ENCODE assay signal across 20 cellular contexts in the genomic region with DNA sequence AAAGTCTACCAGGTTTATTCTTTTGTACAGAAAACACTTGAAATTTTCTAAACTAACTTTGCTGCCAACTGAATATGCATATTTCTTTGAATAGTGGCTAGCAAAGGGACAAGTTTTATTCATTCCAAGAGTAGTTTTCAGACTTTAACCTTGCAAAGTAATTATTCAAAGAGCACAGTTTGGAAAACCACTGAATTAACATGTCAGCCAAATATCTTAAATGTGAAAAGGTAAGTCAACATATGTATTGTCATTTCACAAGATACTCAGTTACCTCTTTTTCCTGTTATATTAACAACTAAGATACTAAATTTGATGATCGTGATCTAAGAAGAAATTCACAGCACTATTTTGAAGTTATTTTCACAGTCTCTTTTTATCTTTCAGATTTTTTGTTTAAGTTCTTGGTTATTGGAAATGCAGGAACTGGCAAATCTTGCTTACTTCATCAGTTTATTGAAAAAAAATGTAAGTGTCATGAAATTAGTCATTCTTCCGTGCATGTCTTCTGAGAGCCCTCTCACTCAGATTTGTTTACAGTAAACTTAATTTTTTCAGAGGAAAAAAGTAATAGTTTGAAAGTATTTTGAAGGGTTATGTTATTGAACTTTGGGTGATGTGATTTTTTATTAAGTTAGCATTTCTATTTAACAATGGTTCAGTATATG. TPM values are rescaled to one million over a fixed set of nuclear protein-coding genes. Genes with fewer than 3 reads are reported as not detected.
DNase-seq lines count a peak whose midpoint lies in the region; ATAC-seq lines count a peak whose summit lies in the region.
"Had no signal": no experiment of that assay in that cellular context is flagged by ENCODE, and none has a peak within 500 bp of the region (broad histone marks: within the 10 kb centered on the region; RNA-seq: fewer than 3 reads in every experiment).

No MANE protein-coding gene starts in this region.

- intact Hi-C loops in activated T-helper 2 cell treated with anti-CD3 and anti-CD28 coated beads, Interferon-gamma antibody, Interleukin-2, Interleukin-4, amounts not matched to agents 10 μg/mL and 5 μg/mL and 100 μg/mL, durations not matched to agents 14 hours and 24 hours and 36 hours (cut with micrococcal nuclease) = loop anchor here (2.0 to 5.0 kb wide), 3 partner anchors 15 to 155 kb away; a partner anchor contains a TSS

- ATAC-seq in activated CD4-positive, CD25-positive, alpha-beta regulatory T cell treated with anti-CD3 and anti-CD28 coated beads, Interleukin-2, amount 50 U/mL, for 24 hours = peak; percentile 44 to 73
- ATAC-seq: HCT116, heart left ventricle had no signal

- H3K36me3 Mint-ChIP-seq in activated T-helper 2 cell treated with anti-CD3 and anti-CD28 coated beads, Interferon-gamma antibody, Interleukin-2, Interleukin-4, amounts not matched to agents 10 μg/mL and 5 μg/mL and 100 μg/mL, durations not matched to agents 14 hours and 24 hours and 36 hours (ENCODE audit: low read depth) = peaks cover 46% of the 10 kb centered on the region

- peaks cover 48% of the 10 kb centered on the region for H3K4me1 Mint-ChIP-seq in activated T-helper 2 cell treated with anti-CD3 and anti-CD28 coated beads, Interferon-gamma antibody, Interleukin-2, Interleukin-4, amounts not matched to agents 10 μg/mL and 5 μg/mL and 100 μg/mL, durations not matched to agents 14 hours and 24 hours and 36 hours (ENCODE audit: low read depth)

- H3K27ac Mint-ChIP-seq in activated T-helper 2 cell treated with anti-CD3 and anti-CD28 coated beads, Interferon-gamma antibody, Interleukin-2, Interleukin-4, amounts not matched to agents 10 μg/mL and 5 μg/mL and 100 μg/mL, durations not matched to agents 14 hours and 24 hours and 36 hours = peak overlapping the region; percentile 36
- H3K27ac Mint-ChIP-seq: activated naive CD8-positive, alpha-beta T cell treated with anti-CD3 and anti-CD28 coated beads, Interleukin-2, amount 10 ng/mL, durations not matched to agents 7 days and 5 days; nephron progenitor cell had no signal

- H3K4me3 Mint-ChIP-seq in activated T-helper 2 cell treated with anti-CD3 and anti-CD28 coated beads, Interferon-gamma antibody, Interleukin-2, Interleukin-4, amounts not matched to agents 10 μg/mL and 5 μg/mL and 100 μg/mL, durations not matched to agents 14 hours and 24 hours and 36 hours (ENCODE audit: low read depth) = no peak overlapping the region
- H3K4me3 Mint-ChIP-seq: activated naive CD8-positive, alpha-beta T cell treated with anti-CD3 and anti-CD28 coated beads, Interleukin-2, amount 10 ng/mL, durations not matched to agents 7 days and 5 days; nephron progenitor cell had no signal

- no peaks in the 10 kb centered on the region for H3K27me3 Mint-ChIP-seq in activated T-helper 2 cell treated with anti-CD3 and anti-CD28 coated beads, Interferon-gamma antibody, Interleukin-2, Interleukin-4, amounts not matched to agents 10 μg/mL and 5 μg/mL and 100 μg/mL, durations not matched to agents 14 hours and 24 hours and 36 hours (ENCODE audit: low read depth)
- H3K27me3 Mint-ChIP-seq: activated naive CD8-positive, alpha-beta T cell treated with anti-CD3 and anti-CD28 coated beads, Interleukin-2, amount 10 ng/mL, durations not matched to agents 7 days and 5 days had no signal

- H3K9me3 Mint-ChIP-seq in activated T-helper 2 cell treated with anti-CD3 and anti-CD28 coated beads, Interferon-gamma antibody, Interleukin-2, Interleukin-4, amounts not matched to agents 10 μg/mL and 5 μg/mL and 100 μg/mL, durations not matched to agents 14 hours and 24 hours and 36 hours = peaks cover 9% of the 10 kb centered on the region
- H3K9me3 Mint-ChIP-seq: activated naive CD8-positive, alpha-beta T cell treated with anti-CD3 and anti-CD28 coated beads, Interleukin-2, amount 10 ng/mL, durations not matched to agents 7 days and 5 days had no signal

- no peak for DNase-seq in activated CD4-positive, CD25-positive, alpha-beta regulatory T cell treated with anti-CD3 and anti-CD28 coated beads, Interleukin-2, amount 50 U/mL, for 72 hours
- DNase-seq in ELR (ENCODE audit: low read depth) (peak; percentile 55), iris pigment epithelial cell (ENCODE audit: low read depth) (peak; percentile 40), putamen (ENCODE audit: low spot score) (no peak), HuH-7 (ENCODE audit: low spot score) (no peak)
- no peak for DNase-seq in activated T-helper 2 cell treated with anti-CD3 and anti-CD28 coated beads, Interferon-gamma antibody, Interleukin-2, Interleukin-4, amounts not matched to agents 10 μg/mL and 5 μg/mL and 100 μg/mL, durations not matched to agents 14 hours and 24 hours and 36 hours (ENCODE audit: low spot score)
- DNase-seq in activated CD8-positive, alpha-beta memory T cell treated with anti-CD3 and anti-CD28 coated beads, Interleukin-2, amount 50 U/mL, for 4 hours = no peak
- DNase-seq: activated naive CD8-positive, alpha-beta T cell treated with anti-CD3 and anti-CD28 coated beads, Interleukin-2, amount 10 ng/mL, durations not matched to agents 7 days and 5 days; BE2C; esophagus squamous epithelium; heart left ventricle; mesendoderm; NCI-H2029 treated with DMSO at 0.1 percent for 48 hours; NCI-H510A; nephron progenitor cell; psoas muscle; Right ventricle myocardium superior; stimulated activated CD4-positive, alpha-beta T cell treated with anti-CD3 and anti-CD28 coated beads, Interleukin-12 subunit alpha, Interleukin-12 subunit beta, amount 100 ng/mL, for 4 hours had no signal

RNA-seq across cellular contexts. Expression of a gene that starts 15.3 kb away (rescaled TPM):
- total RNA-seq in activated T-helper 2 cell treated with anti-CD3 and anti-CD28 coated beads, Interferon-gamma antibody, Interleukin-2, Interleukin-4, amounts not matched to agents 10 μg/mL and 5 μg/mL and 100 μg/mL, durations not matched to agents 14 hours and 24 hours and 36 hours = 25.7 and 30.7 TPM in 2 replicates

RNA-seq across cellular contexts. Expression of a gene that starts 56.6 kb away (rescaled TPM):
- total RNA-seq in activated T-helper 2 cell treated with anti-CD3 and anti-CD28 coated beads, Interferon-gamma antibody, Interleukin-2, Interleukin-4, amounts not matched to agents 10 μg/mL and 5 μg/mL and 100 μg/mL, durations not matched to agents 14 hours and 24 hours and 36 hours = 12.3 and 13.1 TPM in 2 replicates

Comparison
In these comparisons a context has a peak if more than half of its experiments do, and no peak if none do; other contexts are left out.
1. DNase-seq: peak in ELR (single experiment) and iris pigment epithelial cell (single experiment); none in activated CD4-positive, CD25-positive, alpha-beta regulatory T cell treated with anti-CD3 and anti-CD28 coated beads, Interleukin-2, amount 50 U/mL, for 72 hours (single experiment), activated T-helper 2 cell treated with anti-CD3 and anti-CD28 coated beads, Interferon-gamma antibody, Interleukin-2, Interleukin-4, amounts not matched to agents 10 μg/mL and 5 μg/mL and 100 μg/mL, durations not matched to agents 14 hours and 24 hours and 36 hours (single experiment), putamen (single experiment), HuH-7 (single experiment) and activated CD8-positive, alpha-beta memory T cell treated with anti-CD3 and anti-CD28 coated beads, Interleukin-2, amount 50 U/mL, for 4 hours (single experiment).